In genomic region chr14:74867673-74868072, GRCh38 we compare ENCODE assay signal across 9 cellular contexts. TPM values are rescaled to one million over a fixed set of nuclear protein-coding genes. Genes with fewer than 3 reads are reported as not detected.
DNase-seq lines count a peak whose midpoint lies in the region; ATAC-seq, FAIRE-seq and TF ChIP-seq lines count a peak whose summit lies in the region.
"Had no signal": no experiment of that assay in that cellular context is flagged by ENCODE, and none has a peak within 500 bp of the region (broad histone marks: within the 10 kb centered on the region; RNA-seq: fewer than 3 reads in every experiment).

No MANE protein-coding gene starts in this region.

- H3K9me3 ChIP-seq in CD4-positive, alpha-beta T cell (ENCODE audit: control insufficient read depth, low read length): no peaks in the 10 kb centered on the region
- no peaks in the 10 kb centered on the region for H3K9me3 ChIP-seq in astrocyte (ENCODE audit: insufficient read depth, low read depth, low read length)

- H4K20me1 ChIP-seq in astrocyte (ENCODE audit: insufficient read depth, low read length): no peaks in the 10 kb centered on the region

- H3K27me3 Mint-ChIP-seq in CD4-positive, alpha-beta T cell: no peaks in the 10 kb centered on the region
- peaks cover 28% of the 10 kb centered on the region for H3K27me3 Mint-ChIP-seq in astrocyte (ENCODE audit: low read depth, unreplicated experiment)

- peaks cover 25% of the 10 kb centered on the region for H3K4me1 Mint-ChIP-seq in CD4-positive, alpha-beta T cell (ENCODE audit: low read depth)
- H3K4me1 Mint-ChIP-seq in astrocyte (ENCODE audit: low read depth, unreplicated experiment): no peaks in the 10 kb centered on the region

- peak; percentile 84 for ATAC-seq in CD4-positive, alpha-beta T cell (ENCODE audit: poor library complexity)
- ATAC-seq in GM18498 (IDR thresholded peaks at IDR 0.05; ENCODE audit: unreplicated experiment): no peak
- no peak for ATAC-seq in HG03432 (IDR thresholded peaks at IDR 0.05; ENCODE audit: unreplicated experiment)

- H3K4me3 ChIP-seq in astrocyte (ENCODE audit: insufficient read depth, low read depth, low read length): no peak overlapping the region

- peak overlapping the region; percentile 8 for H3K4me3 Mint-ChIP-seq in CD4-positive, alpha-beta T cell
- no peak overlapping the region for H3K4me3 Mint-ChIP-seq in astrocyte (ENCODE audit: unreplicated experiment)

- H3K9me3 Mint-ChIP-seq in CD4-positive, alpha-beta T cell: no peaks in the 10 kb centered on the region
- H3K9me3 Mint-ChIP-seq in astrocyte (ENCODE audit: unreplicated experiment): peaks cover 2% of the 10 kb centered on the region

- H3K4me1 ChIP-seq in astrocyte (ENCODE audit: insufficient read depth, low read length): no peaks in the 10 kb centered on the region

- no peaks in the 10 kb centered on the region for H3K79me2 ChIP-seq in astrocyte (ENCODE audit: insufficient read depth, low read length)

- FAIRE-seq in astrocyte (lab: Jason Lieb, UNC): no peak

- H3K27ac Mint-ChIP-seq in CD4-positive, alpha-beta T cell: peak overlapping the region; percentile 28
- no peak overlapping the region for H3K27ac Mint-ChIP-seq in astrocyte (ENCODE audit: unreplicated experiment)

- no peaks in the 10 kb centered on the region for H3K27me3 ChIP-seq in CD4-positive, alpha-beta T cell (ENCODE audit: control insufficient read depth, insufficient read depth, low read length)
- H3K27me3 ChIP-seq in astrocyte (ENCODE audit: insufficient read depth, low read length): peaks cover 9% of the 10 kb centered on the region

- POLR2A ChIA-PET in CD4-positive, alpha-beta T cell (lab: Charles Lee): interaction anchor here (0.6 to 2.9 kb wide), 8 partner anchors 9 to 37 kb away, joined by 3 to 36 read pairs (median 5); partner anchors contain the start of gene DLST

- no peaks in the 10 kb centered on the region for H3K36me3 Mint-ChIP-seq in CD4-positive, alpha-beta T cell (ENCODE audit: low read depth)
- no peaks in the 10 kb centered on the region for H3K36me3 Mint-ChIP-seq in astrocyte (ENCODE audit: low read depth, unreplicated experiment)

- peak in 9 of 10 experiments; percentile 9 to 55 (median 31) for DNase-seq in CD4-positive, alpha-beta T cell
- DNase-seq in T-helper 9 cell: peak; percentile 20
- DNase-seq in astrocyte (ENCODE audit: low read depth): peak; percentile 51
- DNase-seq in pons (ENCODE audit: low spot score): peak; percentile 84
- DNase-seq in putamen (ENCODE audit: low spot score): no peak
- DNase-seq in NCI-H187 treated with DMSO at 0.1 percent for 48 hours (lab: John Stamatoyannopoulos, UW): no peak
- DNase-seq: NCI-H187 had no signal

- CTCF ChIA-PET in CD4-positive, alpha-beta T cell (lab: Charles Lee): interaction anchor here (0.6 to 3.2 kb wide), 3 partner anchors 34 to 1304 kb away, joined by 3 to 16 read pairs (median 4); no protein-coding TSS in a partner anchor

- no peak overlapping the region for H3K4me2 ChIP-seq in astrocyte (ENCODE audit: low read length)

- H2AFZ ChIP-seq in astrocyte (ENCODE audit: low read depth, low read length): no peak overlapping the region

- no peaks in the 10 kb centered on the region for H3K36me3 ChIP-seq in astrocyte (ENCODE audit: insufficient read depth, low read length)

- intact Hi-C loops in CD4-positive, alpha-beta T cell (cut with DNase I, micrococcal nuclease): loop anchor here in 1 of 2 experiments (2.0 kb wide), 1 partner anchor 15 kb away; no protein-coding TSS in a partner anchor

- no peak for TF ChIP-seq CTCF in CD4-positive, alpha-beta T cell (IDR thresholded peaks at IDR 0.05)
- TF ChIP-seq CTCF in astrocyte (IDR thresholded peaks at IDR 0.05; ENCODE audit: insufficient read depth, low read depth, low read length): no peak

- H3K27ac ChIP-seq in CD4-positive, alpha-beta T cell (ENCODE audit: low read depth, low read length): no peak overlapping the region
- no peak overlapping the region for H3K27ac ChIP-seq in astrocyte (ENCODE audit: low read depth, low read length)

- no peak overlapping the region for H3K9ac ChIP-seq in astrocyte (ENCODE audit: low read length)

RNA-seq across cellular contexts. Expression of gene PROX2, which starts 8.3 kb away (rescaled TPM):
- under 1 TPM in 1 of 2 experiments, not detected in 1; 0.25 TPM for total RNA-seq in CD4-positive, alpha-beta T cell
- not detected in 2 replicates for total RNA-seq in astrocyte

RNA-seq across cellular contexts. Expression of gene DLST, which starts 14.0 kb away (rescaled TPM):
- total RNA-seq in CD4-positive, alpha-beta T cell: 100 to 1,000 TPM; 162 to 170 TPM
- 83.0 and 90.6 TPM in 2 replicates for total RNA-seq in astrocyte

RNA-seq across cellular contexts. Expression of gene RPS6KL1, which starts 55.4 kb away (rescaled TPM):
- total RNA-seq in CD4-positive, alpha-beta T cell: 10 to 100 TPM; 12.5 to 12.7 TPM
- total RNA-seq in astrocyte: 0.70 and 1.7 TPM in 2 replicates

Comparison
In these comparisons a context has a peak if more than half of its experiments do, and no peak if none do; other contexts are left out.
1. DNase-seq: peak in CD4-positive, alpha-beta T cell (9 of 10), T-helper 9 cell (single experiment), astrocyte (single experiment) and pons (single experiment); none in putamen (single experiment) and NCI-H187 treated with DMSO at 0.1 percent for 48 hours (single experiment).